10 cellular contexts compared by ENCODE assay signal in genomic region chr1:32242341-32242851, GRCh38. TPM values are rescaled to one million over a fixed set of nuclear protein-coding genes. Genes with fewer than 3 reads are reported as not detected.
DNase-seq lines count a peak whose midpoint lies in the region; ATAC-seq and TF ChIP-seq lines count a peak whose summit lies in the region.
"Had no signal": no experiment of that assay in that cellular context is flagged by ENCODE, and none has a peak within 500 bp of the region (broad histone marks: within the 10 kb centered on the region; RNA-seq: fewer than 3 reads in every experiment).

No MANE protein-coding gene starts in this region.

- H3K4me1 ChIP-seq in SJCRH30: peaks cover 17% of the 10 kb centered on the region
- H3K4me1 ChIP-seq in gastrocnemius medialis: peaks cover 23 to 27% of the 10 kb centered on the region in 2 donors
- no peaks in the 10 kb centered on the region for H3K4me1 ChIP-seq in BE2C

- in situ Hi-C loops in gastrocnemius medialis (cut with MboI; ENCODE audit: low sequenced_read_pairs in 4 of 4): no loop called here

- H3K9me3 Mint-ChIP-seq in activated naive CD4-positive, alpha-beta T cell treated with anti-CD3 and anti-CD28 coated beads, Interleukin-2, amount 50 U/mL, for 72 hours: no peaks in the 10 kb centered on the region

- no peaks in the 10 kb centered on the region for H3K36me3 Mint-ChIP-seq in activated naive CD4-positive, alpha-beta T cell treated with anti-CD3 and anti-CD28 coated beads, Interleukin-2, amount 50 U/mL, for 72 hours

- H3K27ac ChIP-seq in SJCRH30 (no peak overlapping the region), gastrocnemius medialis (peak overlapping the region in 3 of 4 donors; percentile 71 to 74 (median 71))

- no peak overlapping the region for H3K27ac Mint-ChIP-seq in activated naive CD4-positive, alpha-beta T cell treated with anti-CD3 and anti-CD28 coated beads, Interleukin-2, amount 50 U/mL, for 72 hours

- H3K4me3 ChIP-seq in SJCRH30 (no peak overlapping the region), gastrocnemius medialis (no peak overlapping the region), BE2C (ENCODE audit: low read depth, low read length) (no peak overlapping the region)

- H3K27me3 ChIP-seq in SJCRH30 (no peaks in the 10 kb centered on the region), gastrocnemius medialis (no peaks in the 10 kb centered on the region), BE2C (no peaks in the 10 kb centered on the region)
- H3K27me3 ChIP-seq: suprapubic skin had no signal

- DNase-seq in NCI-H1092 treated with DMSO at 0.1 percent for 48 hours (lab: John Stamatoyannopoulos, UW): peak; percentile 13
- no peak for DNase-seq in NCI-H1092 (lab: John Stamatoyannopoulos, UW)
- DNase-seq in SJCRH30: peak; percentile 56 to 74
- peak; percentile 44 to 88 (median 68) for DNase-seq in head of caudate nucleus
- no peak for DNase-seq in gastrocnemius medialis
- no peak for DNase-seq in BE2C
- DNase-seq in HT-29 (ENCODE audit: low spot score): no peak
- no peak for DNase-seq in activated naive CD4-positive, alpha-beta T cell treated with anti-CD3 and anti-CD28 coated beads, Interleukin-2, amount 50 U/mL, for 72 hours (ENCODE audit: low spot score in 2 of 2)
- DNase-seq: activated CD4-positive, alpha-beta T cell treated with anti-CD3 and anti-CD28 coated beads, Interleukin-2, amount 50 U/mL, for 1 hour had no signal

- ATAC-seq in gastrocnemius medialis: no peak
- no peak for ATAC-seq in activated naive CD4-positive, alpha-beta T cell treated with anti-CD3 and anti-CD28 coated beads, Interleukin-2, amount 50 U/mL, for 72 hours

- no peaks in the 10 kb centered on the region for H3K36me3 ChIP-seq in SJCRH30
- H3K36me3 ChIP-seq in gastrocnemius medialis: no peaks in the 10 kb centered on the region
- no peaks in the 10 kb centered on the region for H3K36me3 ChIP-seq in BE2C
- H3K36me3 ChIP-seq: suprapubic skin had no signal

- intact Hi-C loops in head of caudate nucleus (cut with DNase I): loop anchor here (2.0 kb wide), 1 partner anchor 50 kb away; the partner anchor contains the start of gene HDAC1
- intact Hi-C loops in gastrocnemius medialis (cut with DNase I; ENCODE audit: low total_unique reads): loop anchor here (5.0 kb wide), 2 partner anchors 50 to 135 kb away; partner anchors contain the start of genes HDAC1 and KPNA6

- TF ChIP-seq CTCF in gastrocnemius medialis (IDR thresholded peaks at IDR 0.05 in 4 of 5, conservative IDR thresholded peaks at IDR 0.05 in 1 of 5): no peak
- no peak for TF ChIP-seq CTCF in BE2C (IDR thresholded peaks at IDR 0.05; ENCODE audit: low read depth, low read length)

- no peak for TF ChIP-seq POLR2A in gastrocnemius medialis (IDR thresholded peaks at IDR 0.05)

- H3K9me3 ChIP-seq in SJCRH30 (replicated peaks) (no peaks in the 10 kb centered on the region), gastrocnemius medialis (no peaks in the 10 kb centered on the region), BE2C (no peaks in the 10 kb centered on the region)
- H3K9me3 ChIP-seq: suprapubic skin had no signal

RNA-seq across cellular contexts. Expression of gene FAM167B, which starts 4.6 kb away (rescaled TPM):
- not detected in 2 replicates for total RNA-seq in SJCRH30 (2014; rRNA removed; shearing (Covaris generic))
- total RNA-seq in gastrocnemius medialis: 1 to 10 TPM; 1.1 to 2.9 (median 2.3) TPM
- 0.48 TPM for polyA plus RNA-seq in BE2C (2012; ENCODE audit: insufficient read depth, insufficient read length, low read depth)
- 0.29 TPM in 1 of 2 replicates, not detected in the other for total RNA-seq in HT-29 (2014; rRNA removed; shearing (Covaris generic))
- total RNA-seq in activated naive CD4-positive, alpha-beta T cell treated with anti-CD3 and anti-CD28 coated beads, Interleukin-2, amount 50 U/mL, for 72 hours: 1 to 10 TPM in 1 of 2 donors, under 1 TPM in 1; 0.66 to 1.1 TPM

RNA-seq across cellular contexts. Expression of gene LCK, which starts 8.7 kb away (rescaled TPM):
- total RNA-seq in SJCRH30 (2014; rRNA removed; shearing (Covaris generic)): 0.43 TPM in 1 of 2 replicates, not detected in the other
- 1 to 10 TPM in 1 of 4 donors, under 1 TPM in 1, not detected in 2; 0.66 to 1.6 TPM for total RNA-seq in gastrocnemius medialis
- polyA plus RNA-seq in BE2C (2012; ENCODE audit: insufficient read depth, insufficient read length, low read depth): not detected
- total RNA-seq in HT-29 (2014; rRNA removed; shearing (Covaris generic)): 0.33 and 0.76 TPM in 2 replicates
- total RNA-seq in activated naive CD4-positive, alpha-beta T cell treated with anti-CD3 and anti-CD28 coated beads, Interleukin-2, amount 50 U/mL, for 72 hours: 100 to 1,000 TPM; 208 to 284 TPM

RNA-seq across cellular contexts. Expression of gene EIF3I, which starts 20.2 kb away (rescaled TPM):
- total RNA-seq in SJCRH30 (2014; rRNA removed; shearing (Covaris generic)): 290 and 295 TPM in 2 replicates
- 100 to 1,000 TPM; 211 to 294 (median 245) TPM for total RNA-seq in gastrocnemius medialis
- polyA plus RNA-seq in BE2C (2012; ENCODE audit: insufficient read depth, insufficient read length, low read depth): 402 TPM
- total RNA-seq in HT-29 (2014; rRNA removed; shearing (Covaris generic)): 331 and 332 TPM in 2 replicates
- 100 to 1,000 TPM; 273 to 295 TPM for total RNA-seq in activated naive CD4-positive, alpha-beta T cell treated with anti-CD3 and anti-CD28 coated beads, Interleukin-2, amount 50 U/mL, for 72 hours

RNA-seq across cellular contexts. Expression of gene TMEM234, which starts 20.2 kb away (rescaled TPM):
- 8.7 and 9.9 TPM in 2 replicates for total RNA-seq in SJCRH30 (2014; rRNA removed; shearing (Covaris generic))
- total RNA-seq in gastrocnemius medialis: 1 to 10 TPM; 1.6 to 4.6 (median 4.4) TPM
- 9.9 TPM for polyA plus RNA-seq in BE2C (2012; ENCODE audit: insufficient read depth, insufficient read length, low read depth)
- 21.7 and 25.1 TPM in 2 replicates for total RNA-seq in HT-29 (2014; rRNA removed; shearing (Covaris generic))
- total RNA-seq in activated naive CD4-positive, alpha-beta T cell treated with anti-CD3 and anti-CD28 coated beads, Interleukin-2, amount 50 U/mL, for 72 hours: 10 to 100 TPM in 1 of 2 donors, 1 to 10 TPM in 1; 7.0 to 10.7 TPM

RNA-seq across cellular contexts. Expression of gene DCDC2B, which starts 33.5 kb away (rescaled TPM):
- total RNA-seq in SJCRH30 (2014; rRNA removed; shearing (Covaris generic)): not detected in 2 replicates
- not detected for total RNA-seq in gastrocnemius medialis
- polyA plus RNA-seq in BE2C (2012; ENCODE audit: insufficient read depth, insufficient read length, low read depth): not detected
- not detected in 2 replicates for total RNA-seq in HT-29 (2014; rRNA removed; shearing (Covaris generic))
- total RNA-seq in activated naive CD4-positive, alpha-beta T cell treated with anti-CD3 and anti-CD28 coated beads, Interleukin-2, amount 50 U/mL, for 72 hours: under 1 TPM in 1 of 2 donors, not detected in 1; 0.16 TPM
- total RNA-seq: suprapubic skin had no signal

Comparison
In these comparisons a context has a peak if more than half of its experiments do, and no peak if none do; other contexts are left out.
1. DNase-seq: peak in NCI-H1092 treated with DMSO at 0.1 percent for 48 hours (single experiment), SJCRH30 (2 of 2) and head of caudate nucleus (42 of 42); none in NCI-H1092 (single experiment), gastrocnemius medialis (0 of 2), BE2C (single experiment), HT-29 (single experiment) and activated naive CD4-positive, alpha-beta T cell treated with anti-CD3 and anti-CD28 coated beads, Interleukin-2, amount 50 U/mL, for 72 hours (0 of 2).
2. RNA of gene LCK, which starts 8.7 kb away (total RNA-seq): 208 to 284 TPM in activated naive CD4-positive, alpha-beta T cell treated with anti-CD3 and anti-CD28 coated beads, Interleukin-2, amount 50 U/mL, for 72 hours; 0.66 to 1.6 TPM in gastrocnemius medialis, 0.43 TPM in SJCRH30 and 0.33 to 0.76 TPM in HT-29; every median in the first group is over 10 times any median in the second.